ENCODE assay signal across 18 cellular contexts in the genomic region with DNA sequence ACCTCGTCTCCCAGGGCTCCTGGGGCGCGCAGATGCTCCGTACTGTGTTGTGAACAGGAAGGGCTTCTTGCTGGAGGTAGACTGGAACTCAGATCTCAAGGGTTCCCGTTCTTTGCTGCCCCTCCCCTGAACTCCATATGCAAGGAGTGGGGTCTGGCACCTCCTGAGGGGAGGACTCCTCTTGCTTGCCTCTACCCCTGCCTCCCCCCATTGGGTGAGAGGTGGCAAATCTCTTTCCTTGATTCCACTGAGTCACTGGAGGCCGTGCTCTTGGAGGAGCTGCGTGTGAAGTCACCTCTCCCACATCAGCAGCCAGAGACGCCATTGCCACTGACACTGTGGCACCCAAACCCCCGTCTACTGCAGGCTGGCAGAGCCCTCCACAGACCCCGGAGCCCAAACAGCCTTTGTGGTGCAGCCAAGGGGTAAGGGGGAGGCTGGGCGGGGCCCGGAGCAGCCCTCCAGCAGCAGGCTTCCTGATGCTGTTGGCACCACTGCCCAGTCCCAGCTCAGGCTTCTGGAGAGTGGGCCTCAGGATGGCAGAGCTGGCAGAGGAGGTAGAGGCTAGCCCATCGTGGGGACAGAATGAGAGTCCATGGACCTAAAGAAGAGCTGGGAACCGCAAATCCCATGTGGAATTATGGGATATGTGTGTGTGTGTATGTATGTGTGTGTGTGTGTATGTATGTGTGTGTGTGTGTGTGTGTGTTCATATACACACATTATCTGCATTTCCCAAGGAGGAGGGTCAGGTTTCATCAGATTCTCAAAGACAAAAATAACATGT.
DNase-seq lines count a peak whose midpoint lies in the region; ATAC-seq, FAIRE-seq and TF ChIP-seq lines count a peak whose summit lies in the region.
"Had no signal": no experiment of that assay in that cellular context is flagged by ENCODE, and none has a peak within 500 bp of the region (broad histone marks: within the 10 kb centered on the region; RNA-seq: fewer than 3 reads in every experiment).

No MANE protein-coding gene starts in this region.

- in situ Hi-C loops in GM12878 (cut with MboI): loop anchor here (5.0 kb wide), 2 partner anchors 73 to 188 kb away; no protein-coding TSS in a partner anchor

- intact Hi-C loops in activated CD4-positive, alpha-beta T cell treated with anti-CD3 and anti-CD28 coated beads, Interleukin-2, amount 10 ng/mL, durations not matched to agents 24 days and 14 days (cut with micrococcal nuclease): loop anchor here (5.0 kb wide), 2 partner anchors 848 to 1342 kb away; partner anchors contain the start of gene IFNLR1
- intact Hi-C loops in GM12878 (cut with micrococcal nuclease; ENCODE audit: unreplicated experiment): loop anchor here (5.0 to 10.0 kb wide), 3 partner anchors 112 to 288 kb away; partner anchors contain the start of gene CLIC4
- intact Hi-C loops in breast epithelium (cut with DNase I; ENCODE audit: low total_unique reads): no loop called here

- DNase-seq in activated CD4-positive, alpha-beta T cell treated with anti-CD3 and anti-CD28 coated beads, Interleukin-2, amount 10 ng/mL, durations not matched to agents 24 days and 14 days: no peak
- no peak for DNase-seq in activated CD4-positive, alpha-beta T cell treated with anti-CD3 and anti-CD28 coated beads for 48 hours
- no peak for DNase-seq in GM12878 (ENCODE audit: low read depth, low spot score)
- no peak for DNase-seq in stimulated activated effector memory CD8-positive, alpha-beta T cell treated with anti-CD3 and anti-CD28 coated beads, Interleukin-12 subunit alpha, Interleukin-12 subunit beta, amount 100 ng/mL, for 72 hours (ENCODE audit: low spot score in 2 of 2)
- DNase-seq in omental fat pad (ENCODE audit: low spot score): no peak
- no peak for DNase-seq in nephron progenitor cell
- DNase-seq in breast epithelium (ENCODE audit: low spot score in 2 of 2): no peak
- DNase-seq: DMS79 treated with DMSO at 0.1 percent for 48 hours, GOT3, NCI-H146, NCI-H446 treated with DMSO at 0.1 percent for 48 hours had no signal

- H3K4me1 ChIP-seq in HEK293 (ENCODE audit: control insufficient read depth, insufficient read depth, low read length) (no peaks in the 10 kb centered on the region), GM12878 (ENCODE audit: control insufficient read depth, insufficient read depth, low read length) (peaks cover 73% of the 10 kb centered on the region), breast epithelium (no peaks in the 10 kb centered on the region)
- H3K4me1 ChIP-seq: pancreas had no signal

- no peaks in the 10 kb centered on the region for H3K9me3 Mint-ChIP-seq in activated CD4-positive, alpha-beta T cell treated with anti-CD3 and anti-CD28 coated beads, Interleukin-2, amount 10 ng/mL, durations not matched to agents 24 days and 14 days
- H3K9me3 Mint-ChIP-seq in stimulated activated effector memory CD8-positive, alpha-beta T cell treated with anti-CD3 and anti-CD28 coated beads, Interleukin-12 subunit alpha, Interleukin-12 subunit beta, amount 100 ng/mL, for 72 hours: no peaks in the 10 kb centered on the region
- H3K9me3 Mint-ChIP-seq in nephron progenitor cell: no peaks in the 10 kb centered on the region
- H3K9me3 Mint-ChIP-seq: type B pancreatic cell, WTC11 had no signal

- peak overlapping the region; percentile 36 for H3K27ac Mint-ChIP-seq in activated CD4-positive, alpha-beta T cell treated with anti-CD3 and anti-CD28 coated beads, Interleukin-2, amount 10 ng/mL, durations not matched to agents 24 days and 14 days
- peak overlapping the region; percentile 97 for H3K27ac Mint-ChIP-seq in stimulated activated effector memory CD8-positive, alpha-beta T cell treated with anti-CD3 and anti-CD28 coated beads, Interleukin-12 subunit alpha, Interleukin-12 subunit beta, amount 100 ng/mL, for 72 hours
- H3K27ac Mint-ChIP-seq in nephron progenitor cell: no peak overlapping the region
- H3K27ac Mint-ChIP-seq: type B pancreatic cell, WTC11 had no signal

- no peak for FAIRE-seq in GM12878 (lab: Jason Lieb, UNC)
- FAIRE-seq: keratinocyte, pancreas had no signal

- CTCF ChIA-PET in HEK293 (lab: Yijun Ruan, JAX): interaction anchor here (0.5 to 0.7 kb wide), 5 partner anchors 8 to 1134 kb away, joined by 3 to 4 read pairs (median 3); partner anchors contain the start of gene C1orf232
- CTCF ChIA-PET in GM12878 (lab: Yijun Ruan, JAX): interaction anchor here (0.7 to 12.3 kb wide), 13 partner anchors 12 to 281 kb away, joined by 3 to 396 read pairs (median 26); partner anchors contain the start of gene RUNX3

- no peak overlapping the region for H3K4me3 Mint-ChIP-seq in activated CD4-positive, alpha-beta T cell treated with anti-CD3 and anti-CD28 coated beads, Interleukin-2, amount 10 ng/mL, durations not matched to agents 24 days and 14 days
- no peak overlapping the region for H3K4me3 Mint-ChIP-seq in stimulated activated effector memory CD8-positive, alpha-beta T cell treated with anti-CD3 and anti-CD28 coated beads, Interleukin-12 subunit alpha, Interleukin-12 subunit beta, amount 100 ng/mL, for 72 hours
- no peak overlapping the region for H3K4me3 Mint-ChIP-seq in nephron progenitor cell
- H3K4me3 Mint-ChIP-seq: type B pancreatic cell, WTC11 had no signal

- H3K9me3 ChIP-seq in HEK293 (ENCODE audit: control insufficient read depth, insufficient read depth, low read depth, low read length) (no peaks in the 10 kb centered on the region), GM12878 (replicated peaks; ENCODE audit: control insufficient read depth, insufficient read depth, low read length) (no peaks in the 10 kb centered on the region; the same call in 1 of the 3 replicates), breast epithelium (no peaks in the 10 kb centered on the region)
- H3K9me3 ChIP-seq: heart left ventricle, pancreas had no signal

- no peak overlapping the region for H2AFZ ChIP-seq in GM12878 (ENCODE audit: control insufficient read depth, low read depth, low read length)

- no peak for TF ChIP-seq RAD21 in GM12878 (IDR thresholded peaks at IDR 0.05; ENCODE audit: insufficient read depth, low read depth, low read length)

- RAD21 ChIA-PET in GM12878 (lab: Charles Lee; ENCODE audit: unreplicated experiment): interaction anchor here (1.3 to 8.9 kb wide), 10 partner anchors 10 to 265 kb away, joined by 3 to 214 read pairs (median 50); partner anchors contain the start of gene RUNX3

- peaks cover 6% of the 10 kb centered on the region for H3K36me3 Mint-ChIP-seq in activated CD4-positive, alpha-beta T cell treated with anti-CD3 and anti-CD28 coated beads, Interleukin-2, amount 10 ng/mL, durations not matched to agents 24 days and 14 days (ENCODE audit: low read depth)
- H3K36me3 Mint-ChIP-seq in stimulated activated effector memory CD8-positive, alpha-beta T cell treated with anti-CD3 and anti-CD28 coated beads, Interleukin-12 subunit alpha, Interleukin-12 subunit beta, amount 100 ng/mL, for 72 hours: peaks cover 38% of the 10 kb centered on the region
- H3K36me3 Mint-ChIP-seq in nephron progenitor cell (ENCODE audit: low read depth): no peaks in the 10 kb centered on the region
- H3K36me3 Mint-ChIP-seq: type B pancreatic cell, WTC11 had no signal

- H3K4me3 ChIP-seq in HEK293 (ENCODE audit: low read depth, low read length): no peak overlapping the region
- H3K4me3 ChIP-seq in GM12878: peak overlapping the region; percentile 73
- H3K4me3 ChIP-seq in breast epithelium: no peak overlapping the region

- POLR2A ChIA-PET in HEK293 (lab: Yijun Ruan, JAX) (no interaction called here), GM12878 (lab: Charles Lee) (interaction anchor here (0.5 to 8.2 kb wide), 16 partner anchors 7 to 548 kb away, joined by 3 to 169 read pairs (median 4); partner anchors contain the start of gene RUNX3)

- no peaks in the 10 kb centered on the region for H3K27me3 Mint-ChIP-seq in activated CD4-positive, alpha-beta T cell treated with anti-CD3 and anti-CD28 coated beads, Interleukin-2, amount 10 ng/mL, durations not matched to agents 24 days and 14 days
- H3K27me3 Mint-ChIP-seq in nephron progenitor cell (ENCODE audit: low read depth, poor library complexity): peaks cover 23% of the 10 kb centered on the region

- H3K27ac ChIP-seq in HEK293 (ENCODE audit: extremely low read depth, low read depth, low read length) (no peak overlapping the region), GM12878 (ENCODE audit: control insufficient read depth, insufficient read depth) (peak overlapping the region; percentile 100), breast epithelium (no peak overlapping the region)
- H3K27ac ChIP-seq: 22Rv1 had no signal

- H3K4me2 ChIP-seq in GM12878 (ENCODE audit: control insufficient read depth, insufficient read depth): peak overlapping the region; percentile 68

- H3K36me3 ChIP-seq in HEK293 (ENCODE audit: control insufficient read depth in 2 of 2, insufficient read depth in 1 of 2, low read length in 2 of 2): no peaks in the 10 kb centered on the region
- no peaks in the 10 kb centered on the region; a peak in 1 of 4 replicates for H3K36me3 ChIP-seq in GM12878 (ENCODE audit: control insufficient read depth in 2 of 2, insufficient read depth in 2 of 2, low read length in 1 of 2)
- H3K36me3 ChIP-seq in breast epithelium: no peaks in the 10 kb centered on the region
- H3K36me3 ChIP-seq: heart left ventricle, pancreas had no signal

- H3K4me1 Mint-ChIP-seq in activated CD4-positive, alpha-beta T cell treated with anti-CD3 and anti-CD28 coated beads, Interleukin-2, amount 10 ng/mL, durations not matched to agents 24 days and 14 days: peaks cover 64% of the 10 kb centered on the region
- peaks cover 25% of the 10 kb centered on the region for H3K4me1 Mint-ChIP-seq in stimulated activated effector memory CD8-positive, alpha-beta T cell treated with anti-CD3 and anti-CD28 coated beads, Interleukin-12 subunit alpha, Interleukin-12 subunit beta, amount 100 ng/mL, for 72 hours
- H3K4me1 Mint-ChIP-seq in nephron progenitor cell: peaks cover 14% of the 10 kb centered on the region
- H3K4me1 Mint-ChIP-seq: WTC11 had no signal

- peak overlapping the region; percentile 91 for H3K9ac ChIP-seq in GM12878 (ENCODE audit: control insufficient read depth, insufficient read depth, low read length)

- peaks cover 53% of the 10 kb centered on the region for H3K79me2 ChIP-seq in GM12878 (ENCODE audit: control insufficient read depth, insufficient read depth, low read length)

- ATAC-seq in GM12878 (no peak), omental fat pad (ENCODE audit: low FRiP score) (no peak)
- ATAC-seq in stimulated activated effector memory CD8-positive, alpha-beta T cell treated with anti-CD3 and anti-CD28 coated beads, Interleukin-12 subunit alpha, Interleukin-12 subunit beta, amount 100 ng/mL, for 72 hours: no peak
- ATAC-seq: WTC11 had no signal

- no peaks in the 10 kb centered on the region for H4K20me1 ChIP-seq in GM12878 (ENCODE audit: control insufficient read depth, insufficient read depth)

- no peak for TF ChIP-seq EP300 in GM12878 (IDR thresholded peaks at IDR 0.05; ENCODE audit: borderline replicate concordance in 1 of 2, control insufficient read depth in 1 of 2, low read depth in 2 of 2, low read length in 2 of 2)

- no peak for TF ChIP-seq CTCF in HEK293 (tag by site-specific recombination; IDR thresholded peaks at IDR 0.05)
- no peak for TF ChIP-seq CTCF in GM12878 (IDR thresholded peaks at IDR 0.05 in 2 of 3, conservative IDR thresholded peaks at IDR 0.05 in 1 of 3; ENCODE audit: control insufficient read depth in 2 of 3, extremely low read depth in 1 of 3, insufficient read depth in 1 of 3, low read depth in 3 of 3, low read length in 3 of 3)
- no peak for TF ChIP-seq CTCF in omental fat pad (IDR thresholded peaks at IDR 0.05)
- TF ChIP-seq CTCF in nephron progenitor cell (IDR thresholded peaks at IDR 0.05): no peak
- no peak for TF ChIP-seq CTCF in breast epithelium (IDR thresholded peaks at IDR 0.05)

- TF ChIP-seq POLR2A in GM12878 (IDR thresholded peaks at IDR 0.05; ENCODE audit: low read depth, low read length) (no peak), breast epithelium (IDR thresholded peaks at IDR 0.05) (no peak)

- 74% methylated on average over 14 of the region's 14 CpGs for WGBS in GM12878 (ENCODE audit: insufficient coverage, insufficient replicate concordance, low lambda C conversion rate, missing lambda C conversion rate)

- no peaks in the 10 kb centered on the region for H3K27me3 ChIP-seq in GM12878 (replicated peaks in 1 of 2; ENCODE audit: control insufficient read depth in 2 of 2, insufficient read depth in 2 of 2, low read length in 1 of 2)
- peaks cover 0 to under 1% of the 10 kb centered on the region in 2 donors for H3K27me3 ChIP-seq in breast epithelium
- H3K27me3 ChIP-seq: pancreas had no signal

- no TSS peak for BruUV-seq in GM12878 (replicated peaks; lab: Mats Ljungman, UMichigan)

- SMC1A ChIA-PET in GM12878 (lab: Charles Lee; ENCODE audit: uncharacterized antibody, unreplicated experiment): interaction anchor here (0.7 to 10.3 kb wide), 13 partner anchors 11 to 186 kb away, joined by 3 to 292 read pairs (median 11); partner anchors contain the start of gene RUNX3
